8 cellular contexts compared by ENCODE assay signal in genomic region chr11:77126861-77127673, GRCh38.
A peak's percentile ranks its signal among the peaks of the same experiment; 100 is the strongest.
DNase-seq lines count a peak whose midpoint lies in the region; ATAC-seq lines count a peak whose summit lies in the region.

No MANE protein-coding gene starts in this region.

- peak; percentile 47 for DNase-seq in NCI-H2196 (lab: John Stamatoyannopoulos, UW; ENCODE audit: unreplicated experiment)
- DNase-seq in NCI-H2196 treated with DMSO at 0.1 percent for 48 hours (lab: John Stamatoyannopoulos, UW; ENCODE audit: unreplicated experiment) = no peak
- DNase-seq in NCI-H1092 (lab: John Stamatoyannopoulos, UW) = peak; percentile 57
- DNase-seq in activated CD4-positive, alpha-beta T cell treated with anti-CD3 and anti-CD28 coated beads, Interleukin-2, amount 50 U/mL, for 1 hour = peak; percentile 53
- peak; percentile 68 for DNase-seq in medulla oblongata (ENCODE audit: extremely low spot score)
- peak; percentile 13 to 47 (median 36) for DNase-seq in stimulated activated CD4-positive, alpha-beta T cell treated with anti-CD3 and anti-CD28 coated beads, TNF-alpha, amount 100 ng/mL, for 48 hours (ENCODE audit: low read depth in 3 of 3)

- peaks cover 17 to 29% of the 10 kb centered on the region in 2 donors for H3K36me3 ChIP-seq in duodenal mucosa (ENCODE audit: control insufficient read depth in 1 of 2, insufficient read depth in 2 of 2, low read length in 2 of 2)

- ATAC-seq in HG03025 (IDR thresholded peaks at IDR 0.05; ENCODE audit: low FRiP score, unreplicated experiment) = no peak

- H3K9me3 ChIP-seq in duodenal mucosa (ENCODE audit: control insufficient read depth in 1 of 2, low read length in 2 of 2) = no peaks in the 10 kb centered on the region

- peak overlapping the region; percentile 71 to 73 for H3K4me3 ChIP-seq in duodenal mucosa (ENCODE audit: low read depth in 1 of 2, low read length in 2 of 2)

- no peaks in the 10 kb centered on the region for H3K27me3 ChIP-seq in duodenal mucosa (ENCODE audit: control insufficient read depth in 1 of 2, insufficient read depth in 2 of 2, low read length in 2 of 2)

- no peak overlapping the region for H3K27ac ChIP-seq in duodenal mucosa (ENCODE audit: low read depth, low read length)

- H3K4me1 ChIP-seq in duodenal mucosa (ENCODE audit: control insufficient read depth in 1 of 2, insufficient read depth in 2 of 2, low read length in 2 of 2) = peaks cover 23 to 28% of the 10 kb centered on the region in 2 donors

- H3K9ac ChIP-seq in duodenal mucosa (ENCODE audit: low read depth in 1 of 2, low read length in 2 of 2) = peak overlapping the region; percentile 66 to 70
